Comparison of ENCODE assay signal across 7 cellular contexts in the genomic region with DNA sequence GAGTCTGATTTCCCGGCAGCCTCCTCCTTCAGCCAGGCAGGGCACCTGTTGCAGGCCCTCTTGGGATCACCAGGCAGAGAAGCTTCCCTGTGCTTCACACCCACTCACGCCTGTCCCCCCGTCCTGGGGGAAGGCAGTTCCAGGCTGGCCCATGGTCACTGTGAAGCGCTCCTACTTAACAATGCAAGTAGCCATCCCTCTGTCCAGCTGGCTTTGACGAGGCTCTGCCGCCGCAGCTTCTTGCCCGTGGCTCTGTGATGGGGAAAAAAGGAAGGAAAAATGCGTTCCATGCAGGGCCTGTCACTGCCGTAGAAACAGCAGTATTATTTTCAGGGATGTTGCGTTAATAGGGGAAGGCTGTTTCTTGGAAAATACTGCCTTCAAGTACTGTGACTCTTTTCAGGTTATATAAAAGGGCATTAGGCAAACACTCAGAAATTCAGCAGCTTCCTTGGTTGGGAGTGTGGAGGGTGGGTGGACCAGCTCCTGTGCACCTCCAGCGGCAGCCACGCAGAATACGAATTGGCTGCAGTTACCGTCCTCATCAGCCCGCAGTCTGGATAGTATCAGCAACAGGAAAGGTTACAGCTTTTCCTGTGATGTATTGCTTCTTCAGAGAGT.
DNase-seq lines count a peak whose midpoint lies in the region; ATAC-seq and TF ChIP-seq lines count a peak whose summit lies in the region.

No MANE protein-coding gene starts in this region.

- TF ChIP-seq POLR2A in esophagus squamous epithelium (IDR thresholded peaks at IDR 0.05) (no peak), upper lobe of left lung (IDR thresholded peaks at IDR 0.05) (no peak)

- H3K4me1 ChIP-seq in esophagus squamous epithelium (peaks cover 0 to 50% (median 17%) of the 10 kb centered on the region in 3 donors), muscle layer of duodenum (ENCODE audit: control insufficient read depth in 1 of 2, insufficient read depth in 2 of 2, low read length in 2 of 2) (peaks cover 4 to 49% of the 10 kb centered on the region in 2 donors), upper lobe of left lung (peaks cover 7 to 15% (median 9%) of the 10 kb centered on the region in 4 donors)

- H3K27me3 ChIP-seq in esophagus squamous epithelium = no peaks in the 10 kb centered on the region
- H3K27me3 ChIP-seq in muscle layer of duodenum (ENCODE audit: low read depth, low read length) = no peaks in the 10 kb centered on the region
- no peaks in the 10 kb centered on the region for H3K27me3 ChIP-seq in upper lobe of left lung

- TF ChIP-seq CTCF in esophagus squamous epithelium (IDR thresholded peaks at IDR 0.05) (peak in 4 of 6 experiments; percentile 39 to 44 (median 41)), upper lobe of left lung (IDR thresholded peaks at IDR 0.05) (peak in 5 of 6 experiments; percentile 15 to 70 (median 30))

- H3K27ac ChIP-seq in esophagus squamous epithelium (peak overlapping the region; percentile 66 to 91 (median 88)), muscle layer of duodenum (ENCODE audit: low read length) (peak overlapping the region; percentile 90), upper lobe of left lung (peak overlapping the region; percentile 66 to 80 (median 74))

- no peak for TF ChIP-seq EP300 in upper lobe of left lung (IDR thresholded peaks at IDR 0.05)

- DNase-seq in NCI-H510A treated with DMSO at 0.1 percent for 48 hours (lab: John Stamatoyannopoulos, UW) (peak; percentile 47), esophagus squamous epithelium (lab: John Stamatoyannopoulos, UW) (no peak), upper lobe of left lung (peak in 1 of 2 donors; percentile 75), HuH-7 (ENCODE audit: low spot score) (no peak), T-helper 1 cell (no peak), SKM-1 treated with dmso at 0.1 percent for 144 hours (lab: John Stamatoyannopoulos, UW; ENCODE audit: unreplicated experiment) (no peak)

- peaks cover 0 to 1% (median 0%) of the 10 kb centered on the region in 3 donors for H3K9me3 ChIP-seq in esophagus squamous epithelium
- H3K9me3 ChIP-seq in muscle layer of duodenum (ENCODE audit: control insufficient read depth in 1 of 2, low read length in 2 of 2) = no peaks in the 10 kb centered on the region
- peaks cover 0 to 2% (median 1%) of the 10 kb centered on the region in 4 donors for H3K9me3 ChIP-seq in upper lobe of left lung

- 44 to 78% methylated on average over 9 to 11 of the region's 16 CpGs for WGBS in esophagus squamous epithelium, 2 donors
- 35 to 43% methylated on average over 16 of the region's 16 CpGs for WGBS in upper lobe of left lung, 2 donors

- intact Hi-C loops in esophagus squamous epithelium (cut with DNase I) = no loop called here

- peak overlapping the region in 3 of 4 donors; percentile 3 to 34 (median 13) for H3K4me3 ChIP-seq in esophagus squamous epithelium
- H3K4me3 ChIP-seq in muscle layer of duodenum (ENCODE audit: low read depth in 1 of 2, low read length in 2 of 2) = peak overlapping the region; percentile 12 to 56
- peak overlapping the region in 1 of 4 donors; percentile 6 for H3K4me3 ChIP-seq in upper lobe of left lung

- H3K36me3 ChIP-seq in esophagus squamous epithelium (no peaks in the 10 kb centered on the region), muscle layer of duodenum (ENCODE audit: control insufficient read depth in 1 of 2, insufficient read depth in 2 of 2, low read length in 2 of 2) (no peaks in the 10 kb centered on the region), upper lobe of left lung (no peaks in the 10 kb centered on the region)

- ATAC-seq in upper lobe of left lung (ENCODE audit: low FRiP score in 2 of 2) = peak; percentile 87 to 90
